ENCODE assay signal across 7 cellular contexts in genomic region chr20:31539636-31540035, GRCh38. TPM values are rescaled to one million over a fixed set of nuclear protein-coding genes. Genes with fewer than 3 reads are reported as not detected.
A peak's percentile ranks its signal among the peaks of the same experiment; 100 is the strongest.
DNase-seq lines count a peak whose midpoint lies in the region; ATAC-seq and TF ChIP-seq lines count a peak whose summit lies in the region.
"Not testable (repeated sequence)": the region's sequence is repeated elsewhere in the genome, so short reads cannot be mapped to it uniquely, and the experiment has no call there.

No MANE protein-coding gene starts in this region.

- peaks cover 27% of the 10 kb centered on the region for H3K4me1 Mint-ChIP-seq in activated T-helper 17 cell treated with anti-CD3 and anti-CD28 coated beads, Interleukin-2, amount 50 U/mL, for 72 hours
- peaks cover 18% of the 10 kb centered on the region for H3K4me1 Mint-ChIP-seq in type B pancreatic cell (ENCODE audit: unreplicated experiment)

- not testable (repeated sequence) for TF ChIP-seq RAD21 in IMR-90 (IDR thresholded peaks at IDR 0.05; ENCODE audit: low read length)

- H3K36me3 ChIP-seq in IMR-90 (ENCODE audit: control insufficient read depth, insufficient read depth, low read length) (peaks cover 53% of the 10 kb centered on the region), neutrophil (peaks cover 48% of the 10 kb centered on the region)

- not testable (repeated sequence) for H3K23ac ChIP-seq in IMR-90 (ENCODE audit: low read depth, low read length)

- in situ Hi-C loops in Caki2 (cut with HindIII; ENCODE audit: low pct_unique_long_range_greater_than_20kb, low sequenced_read_pairs); IMR-90 (cut with MboI; ENCODE audit: low sequenced_read_pairs): not testable (repeated sequence)

- CTCF ChIA-PET in IMR-90 (lab: Yijun Ruan, JAX) = not testable (repeated sequence)
- CTCF ChIA-PET in RWPE1 (lab: Yijun Ruan, JAX) = interaction anchor here (0.6 to 2.9 kb wide), 2 partner anchors 23 to 73 kb away, joined by 4 to 16 read pairs; no protein-coding TSS in a partner anchor

- peak; percentile 52 for DNase-seq in Caki2 (ENCODE audit: low read depth)
- DNase-seq in IMR-90; RWPE1 (ENCODE audit: low spot score); epithelial cell of prostate (ENCODE audit: low read depth, low spot score); type B pancreatic cell (ENCODE audit: extremely low spot score, unreplicated experiment): not testable (repeated sequence)

- H3K4me2 ChIP-seq in IMR-90 (ENCODE audit: low read depth, low read length) = not testable (repeated sequence)

- H3K27ac ChIP-seq in IMR-90 (ENCODE audit: insufficient read depth, low read length) = not testable (repeated sequence)
- H3K27ac ChIP-seq in RWPE1 (peak overlapping the region; percentile 6; the same call in 1 of the 2 replicates), epithelial cell of prostate (peak overlapping the region; percentile 89), neutrophil (peak overlapping the region; percentile 39)

- BruUV-seq in IMR-90 (replicated peaks; lab: Mats Ljungman, UMichigan) = not testable (repeated sequence)

- dilution Hi-C loops in IMR-90 (cut with HindIII; ENCODE audit: low sequenced_read_pairs, unreplicated experiment) = not testable (repeated sequence)

- H3K9me3 ChIP-seq in IMR-90 (ENCODE audit: control insufficient read depth, insufficient read depth, low read length); neutrophil: not testable (repeated sequence)

- not testable (repeated sequence) for H4K5ac ChIP-seq in IMR-90 (ENCODE audit: low read depth, low read length)

- H2AK5ac ChIP-seq in IMR-90 (ENCODE audit: low read depth, low read length) = not testable (repeated sequence)

- not testable (repeated sequence) for H2BK20ac ChIP-seq in IMR-90 (ENCODE audit: low read depth, low read length)

- peaks cover 24% of the 10 kb centered on the region for H4K20me1 ChIP-seq in IMR-90 (ENCODE audit: insufficient read depth, low read length)

- peaks cover 24 to 59% of the 10 kb centered on the region in 2 experiments for H3K79me1 ChIP-seq in IMR-90 (ENCODE audit: low read depth in 1 of 2, low read length in 2 of 2)

- H3K27me3 ChIP-seq in IMR-90 (ENCODE audit: control insufficient read depth, insufficient read depth, low read length); neutrophil: not testable (repeated sequence)

- H3K4me1 ChIP-seq in IMR-90 (ENCODE audit: control insufficient read depth, insufficient read depth, low read length) (peaks cover 13% of the 10 kb centered on the region), neutrophil (ENCODE audit: control insufficient read depth in 1 of 2, insufficient read depth in 1 of 2, low read depth in 1 of 2, low read length in 1 of 2) (peaks cover 46 to 48% of the 10 kb centered on the region in 2 experiments)

- no CpG with 5 or more reads among the region's 3 CpGs for whole genome bisulfite sequencing in IMR-90 (ENCODE audit: extremely low coverage in 2 of 2, insufficient read length in 1 of 2), 2 experiments

- not testable (repeated sequence) for H3K9me3 Mint-ChIP-seq in activated T-helper 17 cell treated with anti-CD3 and anti-CD28 coated beads, Interleukin-2, amount 50 U/mL, for 72 hours; type B pancreatic cell

- POLR2A ChIA-PET in IMR-90 (lab: Charles Lee; ENCODE audit: unreplicated experiment); RWPE1 (lab: Yijun Ruan, JAX; ENCODE audit: low non-redundant PET): not testable (repeated sequence)

- peak overlapping the region; percentile 72 for H3K27ac Mint-ChIP-seq in activated T-helper 17 cell treated with anti-CD3 and anti-CD28 coated beads, Interleukin-2, amount 50 U/mL, for 72 hours
- H3K27ac Mint-ChIP-seq in type B pancreatic cell = peak overlapping the region; percentile 17

- not testable (repeated sequence) for H3K18ac ChIP-seq in IMR-90 (ENCODE audit: low read depth, low read length)

- H3K9ac ChIP-seq in IMR-90 (ENCODE audit: low read depth, low read length) = not testable (repeated sequence)

- not testable (repeated sequence) for H2AFZ ChIP-seq in IMR-90 (replicated peaks; ENCODE audit: low read length, poor library complexity)

- H3K4me3 ChIP-seq in IMR-90 (ENCODE audit: insufficient read depth, low read depth, low read length); neutrophil (ENCODE audit: low read depth in 1 of 2, low read length in 1 of 2): not testable (repeated sequence)

- TF ChIP-seq POLR2A in IMR-90 (IDR thresholded peaks at IDR 0.05; ENCODE audit: low read depth, low read length) = not testable (repeated sequence)

- H2BK15ac ChIP-seq in IMR-90 (ENCODE audit: low read depth, low read length) = not testable (repeated sequence)

- peak overlapping the region; percentile 24 for H2BK5ac ChIP-seq in IMR-90 (ENCODE audit: low read depth, low read length, poor library complexity, severe bottlenecking)

- intact Hi-C loops in IMR-90 (cut with micrococcal nuclease) = not testable (repeated sequence)

- not testable (repeated sequence) for H3K4ac ChIP-seq in IMR-90 (ENCODE audit: low read depth, low read length)

- H2BK120ac ChIP-seq in IMR-90 (ENCODE audit: low read depth, low read length) = not testable (repeated sequence)

- not testable (repeated sequence) for H3K14ac ChIP-seq in IMR-90 (replicated peaks; ENCODE audit: low read depth, low read length)

- ATAC-seq in IMR-90 (ENCODE audit: low read depth); activated T-helper 17 cell treated with anti-CD3 and anti-CD28 coated beads, Interleukin-2, amount 50 U/mL, for 72 hours (replicated peaks): not testable (repeated sequence)

- peaks cover 93% of the 10 kb centered on the region for H3K36me3 Mint-ChIP-seq in activated T-helper 17 cell treated with anti-CD3 and anti-CD28 coated beads, Interleukin-2, amount 50 U/mL, for 72 hours (ENCODE audit: low read depth)
- peaks cover 39% of the 10 kb centered on the region for H3K36me3 Mint-ChIP-seq in type B pancreatic cell

- H3K27me3 Mint-ChIP-seq in activated T-helper 17 cell treated with anti-CD3 and anti-CD28 coated beads, Interleukin-2, amount 50 U/mL, for 72 hours; type B pancreatic cell: not testable (repeated sequence)

- not testable (repeated sequence) for H3K4me3 Mint-ChIP-seq in activated T-helper 17 cell treated with anti-CD3 and anti-CD28 coated beads, Interleukin-2, amount 50 U/mL, for 72 hours; type B pancreatic cell

- H2AK9ac ChIP-seq in IMR-90 (replicated peaks; ENCODE audit: low read depth, low read length, poor library complexity) = not testable (repeated sequence)

- H3K9me1 ChIP-seq in IMR-90 (ENCODE audit: insufficient read depth, low read length) = peaks cover 28% of the 10 kb centered on the region

- not testable (repeated sequence) for TF ChIP-seq CTCF in IMR-90 (conservative IDR thresholded peaks at IDR 0.05; ENCODE audit: low read depth, low read length); RWPE1 (conservative IDR thresholded peaks at IDR 0.05; ENCODE audit: low read depth); neutrophil (IDR thresholded peaks at IDR 0.05); type B pancreatic cell (conservative IDR thresholded peaks at IDR 0.05)

- H4K8ac ChIP-seq in IMR-90 (ENCODE audit: low read depth in 2 of 2, low read length in 2 of 2) = not testable (repeated sequence)

- H4K91ac ChIP-seq in IMR-90 (ENCODE audit: insufficient read depth, low read depth, low read length) = not testable (repeated sequence)

- H3K56ac ChIP-seq in IMR-90 (ENCODE audit: extremely low read depth, insufficient read depth, low read length) = not testable (repeated sequence)

TF ChIP-seq in IMR-90, 13 proteins besides CTCF, POLR2A, EP300 and RAD21:
- 0 out of 2 replicates have a peak, but pooled peaks have one; percentile 22 for TF ChIP-seq CEBPB (IDR thresholded peaks at IDR 0.05; ENCODE audit: low read depth, low read length)

RNA-seq across cellular contexts. Expression of gene HM13, which starts 25.4 kb away (rescaled TPM):
- total RNA-seq in Caki2 (2014; rRNA removed; shearing (Covaris generic); ENCODE audit: low replicate concordance) = 283 and 338 TPM in 2 replicates
- 46.7 and 53.2 TPM in 2 replicates for total RNA-seq in IMR-90 (2012; rRNA removed)
- 203 and 207 TPM in 2 replicates for polyA plus RNA-seq in IMR-90 (2012; rRNA removed)
- 159 and 176 TPM in 2 replicates for polyA plus RNA-seq in IMR-90 (2012; cell fraction: cytosol; rRNA removed)
- 138 and 153 TPM in 2 replicates for polyA plus RNA-seq in IMR-90 (2012; cell fraction: nucleus; rRNA removed; ENCODE audit: low replicate concordance)
- 100 to 1,000 TPM; 129 to 164 TPM for total RNA-seq in activated T-helper 17 cell treated with anti-CD3 and anti-CD28 coated beads, Interleukin-2, amount 50 U/mL, for 72 hours
- 246 and 281 TPM in 2 replicates for total RNA-seq in type B pancreatic cell (ENCODE audit: low replicate concordance)
